Comparison of ENCODE assay signal across 22 cellular contexts in the genomic region with DNA sequence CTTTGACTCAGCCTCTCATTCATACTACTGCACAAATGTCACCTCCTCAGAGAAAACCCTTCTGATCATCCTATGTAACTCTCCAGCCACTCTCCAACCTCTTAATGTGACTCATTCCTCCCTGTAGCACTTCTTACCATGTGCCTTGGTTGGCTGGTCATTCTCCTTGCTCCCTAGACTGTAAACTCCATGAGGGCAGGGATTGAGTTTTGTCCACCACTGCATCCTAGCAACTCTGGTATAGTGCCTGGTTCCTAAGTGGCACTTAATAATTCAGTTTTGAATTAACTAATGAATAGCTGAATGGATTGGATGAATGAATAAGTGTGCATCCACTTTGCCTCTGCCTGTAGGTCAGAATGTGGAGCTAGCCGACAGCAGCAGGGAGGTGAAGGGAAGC.
DNase-seq lines count a peak whose midpoint lies in the region; ATAC-seq, FAIRE-seq and TF ChIP-seq lines count a peak whose summit lies in the region.
"Had no signal": no experiment of that assay in that cellular context is flagged by ENCODE, and none has a peak within 500 bp of the region (broad histone marks: within the 10 kb centered on the region; RNA-seq: fewer than 3 reads in every experiment).

No MANE protein-coding gene starts in this region.

- DNase-seq in HT1080 (ENCODE audit: low read depth), result peak; percentile 23
- DNase-seq in H1 (ENCODE audit: low read depth in 1 of 2, low spot score in 2 of 2), result no peak
- no peak for DNase-seq in neural progenitor cell (ENCODE audit: low spot score)
- DNase-seq in PC-3, result no peak
- no peak for DNase-seq in NCI-H1105 (lab: John Stamatoyannopoulos, UW)
- no peak for DNase-seq in NCI-H1092 (lab: John Stamatoyannopoulos, UW)
- DNase-seq: Caco-2; CD4-positive, CD25-positive, alpha-beta regulatory T cell; CD8-positive, alpha-beta T cell; DMS79; EL; GDM1; GM23248; H9 had no signal

- H3K9me3 Mint-ChIP-seq in neural progenitor cell, result peaks cover 3% of the 10 kb centered on the region
- H3K9me3 Mint-ChIP-seq: CD8-positive, alpha-beta T cell had no signal

- 95% methylated on average over 1 of the region's 1 CpG; no CpG with 5 or more reads in 1 of the 2 experiments for WGBS in H1 (ENCODE audit: extremely low coverage in 1 of 2, insufficient coverage in 1 of 2, insufficient read length in 1 of 2, insufficient replicate concordance in 2 of 2, low coverage in 1 of 2, low lambda C conversion rate in 2 of 2, missing lambda C conversion rate in 1 of 2), 2 experiments

- H2BK5ac ChIP-seq in H1 (ENCODE audit: low read depth, low read length), result no peak overlapping the region

- peaks cover 3% of the 10 kb centered on the region for H3K27me3 Mint-ChIP-seq in neural progenitor cell (ENCODE audit: insufficient read depth, low read depth)

- H2BK120ac ChIP-seq in H1 (replicated peaks; ENCODE audit: low read depth, low read length), result peak overlapping the region; percentile 37

- H3K9me2 ChIP-seq in PC-3 (replicated peaks; ENCODE audit: low read length), result no peaks in the 10 kb centered on the region

- 0 out of 2 replicates have a peak overlapping the region, but pooled peaks have one; percentile 20 for H2BK15ac ChIP-seq in H1 (ENCODE audit: low read length)

- H3K4me1 ChIP-seq in H1 (replicated peaks in 1 of 4; ENCODE audit: control insufficient read depth in 3 of 4, insufficient read depth in 4 of 4, low read length in 3 of 4) (peaks cover 0 to 2% (median under 1%) of the 10 kb centered on the region in 4 experiments; a peak in 3 of 7 replicates), neural progenitor cell (peaks cover 27% of the 10 kb centered on the region), PC-3 (ENCODE audit: insufficient read depth, low read length) (peaks cover 18% of the 10 kb centered on the region)
- H3K4me1 ChIP-seq: BLaER1 had no signal

- H2AFZ ChIP-seq in H1 (ENCODE audit: low read length) (no peak overlapping the region), neural progenitor cell (replicated peaks) (no peak overlapping the region), PC-3 (ENCODE audit: low read length) (no peak overlapping the region)
- H2AFZ ChIP-seq: GM23248 had no signal

- no peaks in the 10 kb centered on the region for H3K36me3 Mint-ChIP-seq in neural progenitor cell
- H3K36me3 Mint-ChIP-seq: CD4-positive, CD25-positive, alpha-beta regulatory T cell; CD8-positive, alpha-beta T cell had no signal

- H3F3A ChIP-seq in neural progenitor cell (ENCODE audit: low read depth) (peaks cover 13% of the 10 kb centered on the region), PC-3 (ENCODE audit: low read length, unreplicated experiment) (no peaks in the 10 kb centered on the region)

- TF ChIP-seq POLR2A in H1 (IDR thresholded peaks at IDR 0.05; ENCODE audit: control extremely low read depth in 1 of 2, low read depth in 2 of 2, low read length in 2 of 2), result no peak

- no peak overlapping the region for H4K91ac ChIP-seq in H1 (replicated peaks; ENCODE audit: insufficient read length, low read length)

- H4K8ac ChIP-seq in H1 (ENCODE audit: extremely low read depth, insufficient read depth, low read length), result no peak overlapping the region; the same call in 1 of the 2 replicates

- H3K4me2 ChIP-seq in H1 (ENCODE audit: insufficient read depth in 1 of 2, low read depth in 2 of 2, low read length in 2 of 2), result no peak overlapping the region
- H3K4me2 ChIP-seq in neural progenitor cell, result no peak overlapping the region
- H3K4me2 ChIP-seq in PC-3 (ENCODE audit: low read length), result no peak overlapping the region
- H3K4me2 ChIP-seq: BLaER1 had no signal

- TF ChIP-seq CTCF in H1 (IDR thresholded peaks at IDR 0.05; ENCODE audit: control extremely low read depth in 1 of 3, insufficient read depth in 1 of 3, low read depth in 1 of 3, low read length in 3 of 3), result no peak
- no peak for TF ChIP-seq CTCF in neural progenitor cell (IDR thresholded peaks at IDR 0.05)
- no peak for TF ChIP-seq CTCF in PC-3 (conservative IDR thresholded peaks at IDR 0.05; ENCODE audit: low read depth, low read length)

- H2AK5ac ChIP-seq in H1 (ENCODE audit: low read depth, low read length), result no peak overlapping the region

- H3K79me1 ChIP-seq in H1 (ENCODE audit: low read depth, low read length), result no peaks in the 10 kb centered on the region

- no peak for ATAC-seq in PC-3
- ATAC-seq: CD8-positive, alpha-beta T cell; GM12878; HCT116 had no signal

- H3K9me3 ChIP-seq in H1 (ENCODE audit: insufficient read depth in 2 of 2, low read depth in 1 of 2, low read length in 1 of 2) (0 out of 4 replicates have a peak, but pooled peaks cover 0 to 4% of the 10 kb centered on the region in 2 experiments), neural progenitor cell (ENCODE audit: low read depth) (no peaks in the 10 kb centered on the region), PC-3 (ENCODE audit: low read length) (no peaks in the 10 kb centered on the region)
- H3K9me3 ChIP-seq: BLaER1, Caco-2 had no signal

- intact Hi-C loops in PC-3 (cut with micrococcal nuclease), result no loop called here

- CTCF ChIA-PET in H1 (lab: Charles Lee; ENCODE audit: partially characterized antibody) (interaction anchor here (1.2 to 2.8 kb wide), 4 partner anchors 10 to 382 kb away, joined by 3 to 9 read pairs (median 6); no protein-coding TSS in a partner anchor), PC-3 (lab: Charles Lee) (interaction anchor here (0.5 to 0.6 kb wide), 2 partner anchors 74 to 648 kb away, joined by 3 read pairs; no protein-coding TSS in a partner anchor)

- H3K23ac ChIP-seq in H1 (ENCODE audit: insufficient read length), result no peak overlapping the region

- BruUV-seq in PC-3 (replicated peaks; lab: Mats Ljungman, UMichigan), result no TSS peak

- H3K4ac ChIP-seq in H1 (replicated peaks; ENCODE audit: insufficient read length, low read depth, low read length), result no peak overlapping the region

- H3K18ac ChIP-seq in H1 (ENCODE audit: extremely low read depth, low read length), result no peak overlapping the region

- POLR2A ChIA-PET in H1 (lab: Charles Lee; ENCODE audit: partially characterized antibody) (no interaction called here), PC-3 (lab: Charles Lee; ENCODE audit: unreplicated experiment) (interaction anchor here (0.6 kb wide), 1 partner anchor 26 kb away, joined by 3 read pairs; no protein-coding TSS in a partner anchor)

- H3K56ac ChIP-seq in H1 (replicated peaks; ENCODE audit: insufficient read length, low read depth, low read length), result no peak overlapping the region

- no peak for TF ChIP-seq RAD21 in H1 (IDR thresholded peaks at IDR 0.05 in 1 of 2, conservative IDR thresholded peaks at IDR 0.05 in 1 of 2; ENCODE audit: low read depth in 2 of 2, low read length in 2 of 2)

- no peak overlapping the region for H3K14ac ChIP-seq in H1 (ENCODE audit: insufficient read length)

- H3K23me2 ChIP-seq in H1 (ENCODE audit: low read depth, low read length), result no peaks in the 10 kb centered on the region

- no peak for TF ChIP-seq EP300 in H1 (IDR thresholded peaks at IDR 0.05; ENCODE audit: borderline replicate concordance in 1 of 2, low read depth in 2 of 2, low read length in 2 of 2)

- H3K27ac ChIP-seq in H1 (ENCODE audit: low read depth, low read length) (no peak overlapping the region), neural progenitor cell (no peak overlapping the region), PC-3 (ENCODE audit: low read length) (no peak overlapping the region)
- H3K27ac ChIP-seq: 22Rv1, BLaER1, C4-2B, GM23248 had no signal

- H3K27ac Mint-ChIP-seq in neural progenitor cell, result no peak overlapping the region
- H3K27ac Mint-ChIP-seq: B cell; CD4-positive, CD25-positive, alpha-beta regulatory T cell; CD8-positive, alpha-beta T cell; H9 had no signal

- no peaks in the 10 kb centered on the region for H3K79me2 ChIP-seq in H1 (ENCODE audit: control insufficient read depth in 1 of 2, insufficient read depth in 2 of 2, low read length in 2 of 2)
- no peaks in the 10 kb centered on the region for H3K79me2 ChIP-seq in neural progenitor cell (ENCODE audit: low read depth)
- no peaks in the 10 kb centered on the region for H3K79me2 ChIP-seq in PC-3 (ENCODE audit: low read length)

- no peak overlapping the region for H2BK20ac ChIP-seq in H1 (ENCODE audit: low read length)

- H3K27me3 ChIP-seq in H1 (replicated peaks in 1 of 4; ENCODE audit: control insufficient read depth in 3 of 4, extremely low read depth in 1 of 4, insufficient read depth in 3 of 4, low read length in 3 of 4) (no peaks in the 10 kb centered on the region; a peak in 1 of 7 replicates), neural progenitor cell (no peaks in the 10 kb centered on the region), PC-3 (ENCODE audit: low read length) (no peaks in the 10 kb centered on the region)
- H3K27me3 ChIP-seq: BLaER1 had no signal

- H3K4me3 ChIP-seq in H1 (ENCODE audit: extremely low read depth in 1 of 4, insufficient read depth in 2 of 4, low read depth in 3 of 4, low read length in 4 of 4), result no peak overlapping the region
- no peak overlapping the region for H3K4me3 ChIP-seq in neural progenitor cell
- H3K4me3 ChIP-seq in PC-3 (ENCODE audit: low read length), result no peak overlapping the region
- H3K4me3 ChIP-seq: BLaER1, GM12878, GM23248 had no signal

- H3K36me3 ChIP-seq in H1 (ENCODE audit: control insufficient read depth in 2 of 4, insufficient read depth in 4 of 4, low read length in 3 of 4) (no peaks in the 10 kb centered on the region), neural progenitor cell (no peaks in the 10 kb centered on the region), PC-3 (ENCODE audit: low read depth, low read length) (no peaks in the 10 kb centered on the region)
- H3K36me3 ChIP-seq: BLaER1 had no signal

- H3K9ac ChIP-seq in H1 (replicated peaks in 1 of 4; ENCODE audit: extremely low read depth in 1 of 4, low read depth in 3 of 4, low read length in 3 of 4) (no peak overlapping the region), neural progenitor cell (no peak overlapping the region), PC-3 (ENCODE audit: low read length) (no peak overlapping the region)
- H3K9ac ChIP-seq: BLaER1, GM23248 had no signal

- H3K4me3 Mint-ChIP-seq in neural progenitor cell, result peak overlapping the region; percentile 28
- H3K4me3 Mint-ChIP-seq: B cell; CD4-positive, CD25-positive, alpha-beta regulatory T cell; CD8-positive, alpha-beta T cell; H9 had no signal

- H4K20me1 ChIP-seq in H1 (replicated peaks in 1 of 2; ENCODE audit: control insufficient read depth in 1 of 2, insufficient read depth in 2 of 2, low read length in 2 of 2), result no peaks in the 10 kb centered on the region
- H4K20me1 ChIP-seq in neural progenitor cell (ENCODE audit: low read depth), result no peaks in the 10 kb centered on the region
- H4K20me1 ChIP-seq in PC-3 (ENCODE audit: low read length), result no peaks in the 10 kb centered on the region
- H4K20me1 ChIP-seq: BLaER1 had no signal

- H2BK12ac ChIP-seq in H1 (ENCODE audit: low read depth, low read length), result no peak overlapping the region

- FAIRE-seq in H1 (lab: Jason Lieb, UNC), result no peak
- FAIRE-seq: A204.1, GM12878, GM19239 had no signal

- H3K4me1 Mint-ChIP-seq in neural progenitor cell, result peaks cover 16% of the 10 kb centered on the region
- H3K4me1 Mint-ChIP-seq: B cell; CD4-positive, CD25-positive, alpha-beta regulatory T cell had no signal

- no peak overlapping the region for H4K5ac ChIP-seq in H1 (ENCODE audit: insufficient read length, low read depth, low read length)

TF ChIP-seq in H1, 55 proteins besides CTCF, POLR2A, EP300 and RAD21 (continues in another document):
- TF ChIP-seq NANOG (IDR thresholded peaks at IDR 0.05; ENCODE audit: insufficient read depth, low read depth, low read length, poor library complexity, severe bottlenecking), result no peak
- no peak for TF ChIP-seq SUZ12 (IDR thresholded peaks at IDR 0.05; ENCODE audit: low read length)
- no peak for TF ChIP-seq ASH2L (IDR thresholded peaks at IDR 0.05; ENCODE audit: low read length)
